1 cellular context compared by ENCODE assay signal in genomic region chr10:71319042-71319799, GRCh38.
TF ChIP-seq lines count a peak whose summit lies in the region.

Gene SLC29A3 (plus strand): TSS chr10:71319259. CDS start chr10:71319310, 51 bp downstream.

TF ChIP-seq in HepG2, 621 proteins besides CTCF, POLR2A, EP300 and RAD21 (continued from another document and continues in another):
- TF ChIP-seq, protein P1, sequence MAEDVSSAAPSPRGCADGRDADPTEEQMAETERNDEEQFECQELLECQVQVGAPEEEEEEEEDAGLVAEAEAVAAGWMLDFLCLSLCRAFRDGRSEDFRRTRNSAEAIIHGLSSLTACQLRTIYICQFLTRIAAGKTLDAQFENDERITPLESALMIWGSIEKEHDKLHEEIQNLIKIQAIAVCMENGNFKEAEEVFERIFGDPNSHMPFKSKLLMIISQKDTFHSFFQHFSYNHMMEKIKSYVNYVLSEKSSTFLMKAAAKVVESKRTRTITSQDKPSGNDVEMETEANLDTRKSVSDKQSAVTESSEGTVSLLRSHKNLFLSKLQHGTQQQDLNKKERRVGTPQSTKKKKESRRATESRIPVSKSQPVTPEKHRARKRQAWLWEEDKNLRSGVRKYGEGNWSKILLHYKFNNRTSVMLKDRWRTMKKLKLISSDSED (CRISPR knock-in tag; IDR thresholded peaks at IDR 0.05): no peak
- TF ChIP-seq, protein P2, sequence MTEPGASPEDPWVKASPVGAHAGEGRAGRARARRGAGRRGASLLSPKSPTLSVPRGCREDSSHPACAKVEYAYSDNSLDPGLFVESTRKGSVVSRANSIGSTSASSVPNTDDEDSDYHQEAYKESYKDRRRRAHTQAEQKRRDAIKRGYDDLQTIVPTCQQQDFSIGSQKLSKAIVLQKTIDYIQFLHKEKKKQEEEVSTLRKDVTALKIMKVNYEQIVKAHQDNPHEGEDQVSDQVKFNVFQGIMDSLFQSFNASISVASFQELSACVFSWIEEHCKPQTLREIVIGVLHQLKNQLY (CRISPR knock-in tag; IDR thresholded peaks at IDR 0.05): no peak
- TF ChIP-seq, protein P3, sequence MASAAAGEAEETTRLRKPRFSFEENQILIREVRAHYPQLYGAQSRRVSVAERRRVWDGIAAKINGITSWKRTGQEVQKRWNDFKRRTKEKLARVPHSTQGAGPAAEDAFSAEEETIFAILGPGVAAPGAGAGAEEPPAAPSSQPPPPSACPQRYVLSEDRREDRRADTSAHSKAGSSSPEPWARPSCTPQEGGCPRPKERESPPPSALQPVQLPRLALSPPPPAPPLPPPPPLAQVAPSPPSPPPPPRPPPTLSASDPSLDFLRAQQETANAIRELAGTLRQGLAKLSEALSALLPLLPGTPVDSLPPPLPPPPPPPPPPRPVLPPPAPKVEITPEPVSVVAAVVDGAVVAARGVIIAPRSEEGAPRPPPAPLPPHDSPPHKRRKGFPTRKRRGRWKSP (CRISPR knock-in tag; IDR thresholded peaks at IDR 0.05): peak; percentile 47; the same call in 1 of the 2 replicates
- TF ChIP-seq SNRNP70 (IDR thresholded peaks at IDR 0.05; ENCODE audit: low read depth, low read length): no peak
- 0 out of 2 replicates have a peak, but pooled peaks have one; percentile 59 for TF ChIP-seq ZSCAN29 (CRISPR knock-in tag; conservative IDR thresholded peaks at IDR 0.05)
- TF ChIP-seq KAT7 (CRISPR knock-in tag; IDR thresholded peaks at IDR 0.05; ENCODE audit: borderline replicate concordance): peak; percentile 46; the same call in 1 of the 2 replicates
- no peak for TF ChIP-seq EED (CRISPR knock-in tag; IDR thresholded peaks at IDR 0.05)
- TF ChIP-seq ZBTB46 (CRISPR knock-in tag; IDR thresholded peaks at IDR 0.05; ENCODE audit: borderline replicate concordance): no peak
- TF ChIP-seq NBN (conservative IDR thresholded peaks at IDR 0.05): no peak
- TF ChIP-seq BRD4 (CRISPR knock-in tag; IDR thresholded peaks at IDR 0.05): peak; percentile 74; the same call in 1 of the 2 replicates
- no peak for TF ChIP-seq HNRNPUL1 (IDR thresholded peaks at IDR 0.05; ENCODE audit: low read depth, low read length)
- TF ChIP-seq, protein P4, sequence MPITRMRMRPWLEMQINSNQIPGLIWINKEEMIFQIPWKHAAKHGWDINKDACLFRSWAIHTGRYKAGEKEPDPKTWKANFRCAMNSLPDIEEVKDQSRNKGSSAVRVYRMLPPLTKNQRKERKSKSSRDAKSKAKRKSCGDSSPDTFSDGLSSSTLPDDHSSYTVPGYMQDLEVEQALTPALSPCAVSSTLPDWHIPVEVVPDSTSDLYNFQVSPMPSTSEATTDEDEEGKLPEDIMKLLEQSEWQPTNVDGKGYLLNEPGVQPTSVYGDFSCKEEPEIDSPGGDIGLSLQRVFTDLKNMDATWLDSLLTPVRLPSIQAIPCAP (CRISPR knock-in tag; IDR thresholded peaks at IDR 0.05; ENCODE audit: low read depth): no peak
- no peak for TF ChIP-seq AGO1 (IDR thresholded peaks at IDR 0.05; ENCODE audit: low read depth, low read length, poor library complexity, severe bottlenecking)
- TF ChIP-seq ZNF44 (CRISPR knock-in tag; IDR thresholded peaks at IDR 0.05): no peak
- TF ChIP-seq, protein P5, sequence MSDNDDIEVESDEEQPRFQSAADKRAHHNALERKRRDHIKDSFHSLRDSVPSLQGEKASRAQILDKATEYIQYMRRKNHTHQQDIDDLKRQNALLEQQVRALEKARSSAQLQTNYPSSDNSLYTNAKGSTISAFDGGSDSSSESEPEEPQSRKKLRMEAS (IDR thresholded peaks at IDR 0.05): peak; percentile 54
- TF ChIP-seq SMARCC2 (IDR thresholded peaks at IDR 0.05): no peak
- no peak for TF ChIP-seq TIGD3 (CRISPR knock-in tag; IDR thresholded peaks at IDR 0.05; ENCODE audit: borderline replicate concordance)
- peak; percentile 84; the same call in 1 of the 2 replicates for TF ChIP-seq ZNF235 (CRISPR knock-in tag; IDR thresholded peaks at IDR 0.05; ENCODE audit: borderline replicate concordance)
- no peak for TF ChIP-seq GPN1 (CRISPR knock-in tag; IDR thresholded peaks at IDR 0.05; ENCODE audit: borderline replicate concordance)
- peak; percentile 24; the same call in 1 of the 2 replicates for TF ChIP-seq RXRB (CRISPR knock-in tag; IDR thresholded peaks at IDR 0.05; ENCODE audit: borderline replicate concordance)
- no peak for TF ChIP-seq ZNF264 (CRISPR knock-in tag; IDR thresholded peaks at IDR 0.05)
- no peak for TF ChIP-seq ZNF446 (CRISPR knock-in tag; IDR thresholded peaks at IDR 0.05)
- no peak for TF ChIP-seq ISX (CRISPR knock-in tag; conservative IDR thresholded peaks at IDR 0.05)
- TF ChIP-seq, protein P6, sequence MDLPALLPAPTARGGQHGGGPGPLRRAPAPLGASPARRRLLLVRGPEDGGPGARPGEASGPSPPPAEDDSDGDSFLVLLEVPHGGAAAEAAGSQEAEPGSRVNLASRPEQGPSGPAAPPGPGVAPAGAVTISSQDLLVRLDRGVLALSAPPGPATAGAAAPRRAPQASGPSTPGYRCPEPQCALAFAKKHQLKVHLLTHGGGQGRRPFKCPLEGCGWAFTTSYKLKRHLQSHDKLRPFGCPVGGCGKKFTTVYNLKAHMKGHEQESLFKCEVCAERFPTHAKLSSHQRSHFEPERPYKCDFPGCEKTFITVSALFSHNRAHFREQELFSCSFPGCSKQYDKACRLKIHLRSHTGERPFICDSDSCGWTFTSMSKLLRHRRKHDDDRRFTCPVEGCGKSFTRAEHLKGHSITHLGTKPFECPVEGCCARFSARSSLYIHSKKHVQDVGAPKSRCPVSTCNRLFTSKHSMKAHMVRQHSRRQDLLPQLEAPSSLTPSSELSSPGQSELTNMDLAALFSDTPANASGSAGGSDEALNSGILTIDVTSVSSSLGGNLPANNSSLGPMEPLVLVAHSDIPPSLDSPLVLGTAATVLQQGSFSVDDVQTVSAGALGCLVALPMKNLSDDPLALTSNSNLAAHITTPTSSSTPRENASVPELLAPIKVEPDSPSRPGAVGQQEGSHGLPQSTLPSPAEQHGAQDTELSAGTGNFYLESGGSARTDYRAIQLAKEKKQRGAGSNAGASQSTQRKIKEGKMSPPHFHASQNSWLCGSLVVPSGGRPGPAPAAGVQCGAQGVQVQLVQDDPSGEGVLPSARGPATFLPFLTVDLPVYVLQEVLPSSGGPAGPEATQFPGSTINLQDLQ (CRISPR knock-in tag; IDR thresholded peaks at IDR 0.05): no peak
- peak; percentile 31; the same call in 1 of the 2 replicates for TF ChIP-seq ZBED4 (CRISPR knock-in tag; IDR thresholded peaks at IDR 0.05; ENCODE audit: borderline replicate concordance)
- TF ChIP-seq ARID2 (CRISPR knock-in tag; IDR thresholded peaks at IDR 0.05; ENCODE audit: borderline replicate concordance): no peak
- TF ChIP-seq ZNF318 (CRISPR knock-in tag; IDR thresholded peaks at IDR 0.05): no peak
- TF ChIP-seq TGIF2 (CRISPR knock-in tag; IDR thresholded peaks at IDR 0.05): no peak; the same call in 1 of the 2 replicates
- TF ChIP-seq, protein P7, sequence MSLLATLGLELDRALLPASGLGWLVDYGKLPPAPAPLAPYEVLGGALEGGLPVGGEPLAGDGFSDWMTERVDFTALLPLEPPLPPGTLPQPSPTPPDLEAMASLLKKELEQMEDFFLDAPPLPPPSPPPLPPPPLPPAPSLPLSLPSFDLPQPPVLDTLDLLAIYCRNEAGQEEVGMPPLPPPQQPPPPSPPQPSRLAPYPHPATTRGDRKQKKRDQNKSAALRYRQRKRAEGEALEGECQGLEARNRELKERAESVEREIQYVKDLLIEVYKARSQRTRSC (CRISPR knock-in tag; IDR thresholded peaks at IDR 0.05; ENCODE audit: low read depth): no peak
- TF ChIP-seq ZNF784 (CRISPR knock-in tag; IDR thresholded peaks at IDR 0.05; ENCODE audit: borderline replicate concordance): no peak
